In genomic region chr10:118003146-118003545, GRCh38 we compare ENCODE assay signal across 13 cellular contexts. TPM values are rescaled to one million over a fixed set of nuclear protein-coding genes. Genes with fewer than 3 reads are reported as not detected.
A peak's percentile ranks its signal among the peaks of the same experiment; 100 is the strongest.
DNase-seq lines count a peak whose midpoint lies in the region; ATAC-seq and TF ChIP-seq lines count a peak whose summit lies in the region.
"Had no signal": no experiment of that assay in that cellular context is flagged by ENCODE, and none has a peak within 500 bp of the region (broad histone marks: within the 10 kb centered on the region; RNA-seq: fewer than 3 reads in every experiment).

No MANE protein-coding gene starts in this region.

- H2AFZ ChIP-seq in GM23338: no peak overlapping the region

- H3K4me1 Mint-ChIP-seq in T-helper 2 cell treated with Interferon-gamma antibody and Interleukin-4, amounts not matched to agents 5 μg/mL and 100 μg/mL, for 36 hours (ENCODE audit: low read depth): peaks cover 5% of the 10 kb centered on the region
- H3K4me1 Mint-ChIP-seq in GM23338: peaks cover 10% of the 10 kb centered on the region
- H3K4me1 Mint-ChIP-seq in activated T-helper 1 cell treated with anti-CD3 and anti-CD28 coated beads, Interleukin-12 subunit alpha, Interleukin-12 subunit beta, Interleukin-2, Interleukin-4 antibody, amounts not matched to agents 30 ng/mL and 10 ng/mL and 1 ng/mL, durations not matched to agents 14 hours and 24 hours and 36 hours (ENCODE audit: low read depth): peaks cover 9% of the 10 kb centered on the region

- no peak overlapping the region for H3K4me2 ChIP-seq in GM23338

- H3K79me2 ChIP-seq in GM23338 (replicated peaks; ENCODE audit: insufficient read depth): no peaks in the 10 kb centered on the region

- ATAC-seq in GM23338 (no peak), HG03196 (IDR thresholded peaks at IDR 0.05; ENCODE audit: unreplicated experiment) (no peak)

- no peaks in the 10 kb centered on the region for H3K4me1 ChIP-seq in GM23338 (ENCODE audit: insufficient read depth)

- DNase-seq in T-helper 2 cell treated with Interferon-gamma antibody and Interleukin-4, amounts not matched to agents 5 μg/mL and 100 μg/mL, for 36 hours (ENCODE audit: low spot score): no peak
- DNase-seq in T-helper 2 cell (no peak), GM23338 (ENCODE audit: low spot score) (no peak), fibroblast of villous mesenchyme (ENCODE audit: low read depth) (peak; percentile 18), cerebellar nuclear complex (lab: John Stamatoyannopoulos, UW) (no peak)
- no peak for DNase-seq in activated T-helper 1 cell treated with anti-CD3 and anti-CD28 coated beads, Interleukin-12 subunit alpha, Interleukin-12 subunit beta, Interleukin-2, Interleukin-4 antibody, amounts not matched to agents 30 ng/mL and 10 ng/mL and 1 ng/mL, durations not matched to agents 14 hours and 24 hours and 36 hours (ENCODE audit: low spot score)
- DNase-seq: GF-D8, HFFc6, KG1, NCI-H1092 treated with DMSO at 0.1 percent for 48 hours, NCI-H345 had no signal

- H3K9me3 Mint-ChIP-seq in T-helper 2 cell treated with Interferon-gamma antibody and Interleukin-4, amounts not matched to agents 5 μg/mL and 100 μg/mL, for 36 hours: no peaks in the 10 kb centered on the region
- H3K9me3 Mint-ChIP-seq in GM23338: no peaks in the 10 kb centered on the region
- H3K9me3 Mint-ChIP-seq in activated T-helper 1 cell treated with anti-CD3 and anti-CD28 coated beads, Interleukin-12 subunit alpha, Interleukin-12 subunit beta, Interleukin-2, Interleukin-4 antibody, amounts not matched to agents 30 ng/mL and 10 ng/mL and 1 ng/mL, durations not matched to agents 14 hours and 24 hours and 36 hours: no peaks in the 10 kb centered on the region
- H3K9me3 Mint-ChIP-seq: HFFc6 had no signal

- no peak for TF ChIP-seq CTCF in GM23338 (conservative IDR thresholded peaks at IDR 0.05; ENCODE audit: low read depth in 2 of 2)
- TF ChIP-seq CTCF in fibroblast of villous mesenchyme (IDR thresholded peaks at IDR 0.05; ENCODE audit: insufficient read depth, low read depth, low read length): no peak

- H3K27ac ChIP-seq in GM23338 (ENCODE audit: low read depth): no peak overlapping the region
- H3K27ac ChIP-seq: C4-2B had no signal

- H3K4me3 Mint-ChIP-seq in T-helper 2 cell treated with Interferon-gamma antibody and Interleukin-4, amounts not matched to agents 5 μg/mL and 100 μg/mL, for 36 hours: no peak overlapping the region
- no peak overlapping the region for H3K4me3 Mint-ChIP-seq in GM23338
- no peak overlapping the region for H3K4me3 Mint-ChIP-seq in activated T-helper 1 cell treated with anti-CD3 and anti-CD28 coated beads, Interleukin-12 subunit alpha, Interleukin-12 subunit beta, Interleukin-2, Interleukin-4 antibody, amounts not matched to agents 30 ng/mL and 10 ng/mL and 1 ng/mL, durations not matched to agents 14 hours and 24 hours and 36 hours
- H3K4me3 Mint-ChIP-seq: HFFc6 had no signal

- H3K27me3 Mint-ChIP-seq in T-helper 2 cell treated with Interferon-gamma antibody and Interleukin-4, amounts not matched to agents 5 μg/mL and 100 μg/mL, for 36 hours (ENCODE audit: low read depth): no peaks in the 10 kb centered on the region
- H3K27me3 Mint-ChIP-seq in GM23338 (ENCODE audit: insufficient read depth, low read depth, poor library complexity): no peaks in the 10 kb centered on the region
- H3K27me3 Mint-ChIP-seq in activated T-helper 1 cell treated with anti-CD3 and anti-CD28 coated beads, Interleukin-12 subunit alpha, Interleukin-12 subunit beta, Interleukin-2, Interleukin-4 antibody, amounts not matched to agents 30 ng/mL and 10 ng/mL and 1 ng/mL, durations not matched to agents 14 hours and 24 hours and 36 hours (ENCODE audit: insufficient read depth): no peaks in the 10 kb centered on the region

- H3K27me3 ChIP-seq in GM23338 (ENCODE audit: insufficient read depth): no peaks in the 10 kb centered on the region

- no peaks in the 10 kb centered on the region for H4K20me1 ChIP-seq in GM23338 (replicated peaks; ENCODE audit: insufficient read depth)

- intact Hi-C loops in activated T-helper 1 cell treated with anti-CD3 and anti-CD28 coated beads, Interleukin-12 subunit alpha, Interleukin-12 subunit beta, Interleukin-2, Interleukin-4 antibody, amounts not matched to agents 30 ng/mL and 10 ng/mL and 1 ng/mL, durations not matched to agents 14 hours and 24 hours and 36 hours (cut with micrococcal nuclease): no loop called here

- no peak overlapping the region for H3K4me3 ChIP-seq in GM23338
- no peak overlapping the region for H3K4me3 ChIP-seq in fibroblast of villous mesenchyme (ENCODE audit: low read depth, low read length)

- peak overlapping the region; percentile 3 for H3K27ac Mint-ChIP-seq in T-helper 2 cell treated with Interferon-gamma antibody and Interleukin-4, amounts not matched to agents 5 μg/mL and 100 μg/mL, for 36 hours
- H3K27ac Mint-ChIP-seq in GM23338: peak overlapping the region; percentile 38; the same call in 1 of the 2 replicates
- peak overlapping the region; percentile 31 for H3K27ac Mint-ChIP-seq in activated T-helper 1 cell treated with anti-CD3 and anti-CD28 coated beads, Interleukin-12 subunit alpha, Interleukin-12 subunit beta, Interleukin-2, Interleukin-4 antibody, amounts not matched to agents 30 ng/mL and 10 ng/mL and 1 ng/mL, durations not matched to agents 14 hours and 24 hours and 36 hours

- peaks cover 30% of the 10 kb centered on the region for H3K36me3 Mint-ChIP-seq in T-helper 2 cell treated with Interferon-gamma antibody and Interleukin-4, amounts not matched to agents 5 μg/mL and 100 μg/mL, for 36 hours (ENCODE audit: low read depth)
- H3K36me3 Mint-ChIP-seq in GM23338 (ENCODE audit: low read depth): no peaks in the 10 kb centered on the region; the same call in 2 of the 3 replicates
- peaks cover 19% of the 10 kb centered on the region for H3K36me3 Mint-ChIP-seq in activated T-helper 1 cell treated with anti-CD3 and anti-CD28 coated beads, Interleukin-12 subunit alpha, Interleukin-12 subunit beta, Interleukin-2, Interleukin-4 antibody, amounts not matched to agents 30 ng/mL and 10 ng/mL and 1 ng/mL, durations not matched to agents 14 hours and 24 hours and 36 hours (ENCODE audit: low read depth)

- no peaks in the 10 kb centered on the region for H3K9me2 ChIP-seq in GM23338 (ENCODE audit: insufficient read depth)

- no peaks in the 10 kb centered on the region for H3K36me3 ChIP-seq in GM23338 (ENCODE audit: insufficient read depth)

- H3F3A ChIP-seq in GM23338 (replicated peaks; ENCODE audit: low read depth): no peaks in the 10 kb centered on the region

TF ChIP-seq in GM23338, 12 proteins besides CTCF, POLR2A, EP300 and RAD21 (continues in another document):
- TF ChIP-seq ETS1 (IDR thresholded peaks at IDR 0.05): no peak
- TF ChIP-seq CREB1 (CRISPR knock-in tag; IDR thresholded peaks at IDR 0.05; ENCODE audit: low read depth): no peak
- no peak for TF ChIP-seq JUNB (IDR thresholded peaks at IDR 0.05; ENCODE audit: unreplicated experiment)

RNA-seq across cellular contexts. Expression of gene RAB11FIP2, which starts 43.6 kb away (rescaled TPM):
- 13.4 and 17.6 TPM in 2 replicates for total RNA-seq in GM23338 (2014; rRNA removed; shearing (Covaris generic))
- polyA plus RNA-seq in GM23338 (2016; fragmentation: Nextera tagmentation; extraction: Ambion mirVana): 16.1 and 16.5 TPM in 2 replicates
- 13.0 and 13.1 TPM in 2 replicates for total RNA-seq in activated T-helper 1 cell treated with anti-CD3 and anti-CD28 coated beads, Interleukin-12 subunit alpha, Interleukin-12 subunit beta, Interleukin-2, Interleukin-4 antibody, amounts not matched to agents 30 ng/mL and 10 ng/mL and 1 ng/mL, durations not matched to agents 14 hours and 24 hours and 36 hours
- 25.1 and 28.5 TPM in 2 replicates for total RNA-seq in fibroblast of villous mesenchyme
